8 cellular contexts compared by ENCODE assay signal in the genomic region with DNA sequence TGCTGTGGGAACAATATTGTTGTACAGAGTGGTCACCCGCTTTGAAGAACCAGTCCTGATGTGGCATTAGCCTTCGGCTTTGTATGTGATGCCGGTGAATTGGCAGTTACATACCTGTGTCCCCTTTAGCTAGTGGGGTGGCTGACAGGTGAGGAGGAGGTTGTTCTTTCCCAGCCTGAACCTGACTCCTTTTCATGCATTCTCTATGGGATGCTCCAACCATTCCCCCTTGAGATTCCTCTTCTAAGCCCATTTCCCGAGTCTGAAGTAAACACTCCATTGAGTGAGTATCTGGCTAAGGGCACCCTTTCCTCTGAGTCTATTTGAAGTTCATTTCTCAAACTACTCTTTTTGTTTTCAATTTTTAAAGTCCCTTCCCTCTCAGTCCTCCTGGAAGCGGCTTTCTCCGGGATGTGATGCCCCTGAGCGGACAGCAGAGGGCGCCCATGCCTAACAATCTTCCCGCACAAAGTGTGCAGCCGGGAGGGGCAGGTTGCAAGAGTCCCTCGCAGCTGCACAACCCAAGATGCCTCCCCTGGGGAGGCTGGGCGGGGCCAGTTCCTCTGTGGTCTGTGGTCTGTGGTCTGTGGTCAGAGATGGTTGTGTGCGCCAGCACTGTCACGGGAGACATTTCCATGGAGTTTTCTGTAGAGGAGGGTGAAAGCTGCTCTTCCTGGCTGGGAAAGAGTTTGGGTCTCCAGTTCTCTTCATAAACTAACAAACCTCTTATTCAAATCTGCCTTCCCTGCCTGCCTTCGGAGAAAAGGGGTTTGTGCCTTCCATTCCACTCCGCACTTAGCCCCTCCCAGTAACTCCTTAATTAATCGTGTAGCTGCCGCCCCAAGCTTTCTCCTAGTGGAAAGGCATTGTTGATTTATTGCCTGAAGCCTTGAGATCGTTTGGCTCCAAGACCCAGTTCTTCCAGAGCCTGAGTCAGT. TPM values are rescaled to one million over a fixed set of nuclear protein-coding genes. Genes with fewer than 3 reads are reported as not detected.
DNase-seq lines count a peak whose midpoint lies in the region; ATAC-seq and TF ChIP-seq lines count a peak whose summit lies in the region.

No MANE protein-coding gene starts in this region.

- WGBS in psoas muscle, 3 donors: 17 to 22% (median 18%) methylated on average over 19 of the region's 19 CpGs

- H3K36me3 ChIP-seq in psoas muscle (ENCODE audit: insufficient read depth in 1 of 2, low read depth in 1 of 2): no peaks in the 10 kb centered on the region
- H3K36me3 ChIP-seq in uterus: no peaks in the 10 kb centered on the region

- no peaks in the 10 kb centered on the region for H3K9me3 Mint-ChIP-seq in activated naive CD4-positive, alpha-beta T cell treated with anti-CD3 and anti-CD28 coated beads, Interleukin-2, amount 50 U/mL, for 72 hours

- no peaks in the 10 kb centered on the region for H3K4me1 ChIP-seq in psoas muscle
- H3K4me1 ChIP-seq in uterus: no peaks in the 10 kb centered on the region

- intact Hi-C loops in cardiac septum (cut with DNase I) (loop anchor here (2.0 kb wide), 1 partner anchor 200 kb away; no protein-coding TSS in a partner anchor), psoas muscle (cut with DNase I) (loop anchor here in 1 of 2 donors (2.0 to 10.0 kb wide), 2 partner anchors 200 to 522 kb away; no protein-coding TSS in a partner anchor), uterus (cut with DNase I; ENCODE audit: low total_unique reads) (loop anchor here (10.0 kb wide), 1 partner anchor 522 kb away; no protein-coding TSS in a partner anchor)

- no peaks in the 10 kb centered on the region for H3K27me3 ChIP-seq in psoas muscle (ENCODE audit: insufficient read depth in 3 of 3, low read length in 2 of 3)
- H3K27me3 ChIP-seq in uterus: no peaks in the 10 kb centered on the region

- H3K36me3 Mint-ChIP-seq in activated naive CD4-positive, alpha-beta T cell treated with anti-CD3 and anti-CD28 coated beads, Interleukin-2, amount 50 U/mL, for 72 hours: no peaks in the 10 kb centered on the region

- TF ChIP-seq POLR2A in uterus (IDR thresholded peaks at IDR 0.05): no peak

- peak overlapping the region; percentile 74 to 83 for H3K27ac Mint-ChIP-seq in activated naive CD4-positive, alpha-beta T cell treated with anti-CD3 and anti-CD28 coated beads, Interleukin-2, amount 50 U/mL, for 72 hours

- H3K9me3 ChIP-seq in psoas muscle (no peaks in the 10 kb centered on the region), uterus (no peaks in the 10 kb centered on the region)

- ATAC-seq in HG02610 (IDR thresholded peaks at IDR 0.05; ENCODE audit: unreplicated experiment): peak; percentile 97
- peak; percentile 95 to 99 for ATAC-seq in activated naive CD4-positive, alpha-beta T cell treated with anti-CD3 and anti-CD28 coated beads, Interleukin-2, amount 50 U/mL, for 72 hours
- ATAC-seq in psoas muscle: peak; percentile 93 to 96 (median 94)

- TF ChIP-seq CTCF in GM12865 (IDR thresholded peaks at IDR 0.05; ENCODE audit: insufficient read depth, low read depth, low read length, missing control alignments): peak; percentile 89
- TF ChIP-seq CTCF in psoas muscle (IDR thresholded peaks at IDR 0.05): peak; percentile 92
- peak; percentile 90 to 94 (median 91) for TF ChIP-seq CTCF in uterus (IDR thresholded peaks at IDR 0.05)

- H3K4me3 ChIP-seq in GM12865 (ENCODE audit: low read depth, low read length): no peak overlapping the region
- peak overlapping the region; percentile 23 for H3K4me3 ChIP-seq in psoas muscle
- no peak overlapping the region for H3K4me3 ChIP-seq in uterus

- H3K27ac ChIP-seq in psoas muscle (no peak overlapping the region), uterus (peak overlapping the region; percentile 17 to 40)

- DNase-seq in GM12865 (ENCODE audit: low read depth) (peak; percentile 93), NAMALWA (ENCODE audit: low spot score) (peak; percentile 97), SKM-1 (lab: John Stamatoyannopoulos, UW; ENCODE audit: unreplicated experiment) (peak; percentile 82), cardiac septum (ENCODE audit: low spot score) (peak; percentile 90), psoas muscle (peak; percentile 89 to 93), uterus (peak; percentile 78 to 82)
- DNase-seq in activated naive CD4-positive, alpha-beta T cell treated with anti-CD3 and anti-CD28 coated beads, Interleukin-2, amount 50 U/mL, for 72 hours (ENCODE audit: low spot score in 2 of 2): peak; percentile 78 to 87

RNA-seq across cellular contexts. Expression of a gene that starts 36.4 kb away (rescaled TPM):
- total RNA-seq in activated naive CD4-positive, alpha-beta T cell treated with anti-CD3 and anti-CD28 coated beads, Interleukin-2, amount 50 U/mL, for 72 hours: not detected
- total RNA-seq in cardiac septum (0.22 TPM), psoas muscle (under 1 TPM in 2 of 4 donors, not detected in 2; 0.25 to 0.36 TPM), uterus (under 1 TPM in 1 of 4 donors, not detected in 3; 0.41 TPM)
- polyA plus RNA-seq in psoas muscle: under 1 TPM in 2 of 3 donors, not detected in 1; 0.04 to 0.07 TPM

RNA-seq across cellular contexts. Expression of a gene that starts 52.0 kb away (rescaled TPM):
- total RNA-seq in activated naive CD4-positive, alpha-beta T cell treated with anti-CD3 and anti-CD28 coated beads, Interleukin-2, amount 50 U/mL, for 72 hours: under 1 TPM in 1 of 2 donors, not detected in 1; 0.11 TPM
- 5.1 TPM for total RNA-seq in cardiac septum
- 10 to 100 TPM in 2 of 4 donors, 1 to 10 TPM in 2; 2.8 to 20.4 (median 10.7) TPM for total RNA-seq in psoas muscle
- 10 to 100 TPM in 2 of 3 donors, 1 to 10 TPM in 1; 7.1 to 45.9 (median 17.4) TPM for polyA plus RNA-seq in psoas muscle
- total RNA-seq in uterus: 1 to 10 TPM in 1 of 4 donors, under 1 TPM in 2, not detected in 1; under 0.01 to 3.2 (median 0.18) TPM
